In genomic region chr18:50877545-50878265, GRCh38 we compare ENCODE assay signal across 8 cellular contexts.
DNase-seq lines count a peak whose midpoint lies in the region; ATAC-seq and TF ChIP-seq lines count a peak whose summit lies in the region.

No MANE protein-coding gene starts in this region.

- H3K4me3 ChIP-seq in GM12865 (ENCODE audit: low read depth, low read length): peak overlapping the region; percentile 86
- H3K4me3 ChIP-seq in epithelial cell of esophagus (ENCODE audit: low read length): peak overlapping the region; percentile 79
- peak overlapping the region; percentile 86 for H3K4me3 ChIP-seq in rectal smooth muscle tissue (ENCODE audit: low read length)

- H3K9ac ChIP-seq in rectal smooth muscle tissue (ENCODE audit: low read length): no peak overlapping the region

- TF ChIP-seq CTCF in GM12865 (IDR thresholded peaks at IDR 0.05; ENCODE audit: insufficient read depth, low read depth, low read length, missing control alignments) (no peak), epithelial cell of esophagus (IDR thresholded peaks at IDR 0.05; ENCODE audit: insufficient read depth, low read depth, low read length, missing control alignments) (no peak), GM10248 (IDR thresholded peaks at IDR 0.05; ENCODE audit: control extremely low read depth, extremely low read depth, low read depth, missing control alignments) (no peak)

- DNase-seq in GM12865 (ENCODE audit: low read depth) (no peak), OCI-M1 (lab: John Stamatoyannopoulos, UW) (peak; percentile 35), epithelial cell of esophagus (ENCODE audit: low read depth) (peak; percentile 65), GM10248 (ENCODE audit: extremely low spot score) (no peak), UCSD-AML1 (lab: John Stamatoyannopoulos, UW; ENCODE audit: unreplicated experiment) (no peak)
- no peak for DNase-seq in activated effector memory CD4-positive, alpha-beta T cell treated with Interleukin-2 at 50 U/mL for 16 hours

- POLR2A ChIA-PET in GM10248 (lab: Yijun Ruan, JAX): no interaction called here

- H3K4me1 ChIP-seq in rectal smooth muscle tissue (ENCODE audit: control insufficient read depth, insufficient read depth, low read length): peaks cover 7% of the 10 kb centered on the region

- CTCF ChIA-PET in GM10248 (lab: Yijun Ruan, JAX): interaction anchor here (1.1 to 1.3 kb wide), 2 partner anchors 57 to 161 kb away, joined by 3 to 4 read pairs; no protein-coding TSS in a partner anchor

- peak overlapping the region; percentile 90 for H3K27ac ChIP-seq in rectal smooth muscle tissue (ENCODE audit: low read depth, low read length)

- ATAC-seq in GM21390 (IDR thresholded peaks at IDR 0.05; ENCODE audit: unreplicated experiment): no peak

- no peaks in the 10 kb centered on the region for H3K36me3 ChIP-seq in rectal smooth muscle tissue (ENCODE audit: control insufficient read depth, insufficient read depth, low read length)

- H3K27me3 ChIP-seq in rectal smooth muscle tissue (ENCODE audit: control insufficient read depth, insufficient read depth, low read length): no peaks in the 10 kb centered on the region

Comparison
In these comparisons a context has a peak if more than half of its experiments do, and no peak if none do; other contexts are left out.
1. DNase-seq: peak in OCI-M1 (single experiment) and epithelial cell of esophagus (single experiment); none in GM12865 (single experiment), GM10248 (single experiment), UCSD-AML1 (single experiment) and activated effector memory CD4-positive, alpha-beta T cell treated with Interleukin-2 at 50 U/mL for 16 hours (single experiment).
2. Peak in every context shown above with its lines, with median percentiles within 50 percentile points of each other: H3K4me3 ChIP-seq.